2 cellular contexts compared by ENCODE assay signal in the genomic region with DNA sequence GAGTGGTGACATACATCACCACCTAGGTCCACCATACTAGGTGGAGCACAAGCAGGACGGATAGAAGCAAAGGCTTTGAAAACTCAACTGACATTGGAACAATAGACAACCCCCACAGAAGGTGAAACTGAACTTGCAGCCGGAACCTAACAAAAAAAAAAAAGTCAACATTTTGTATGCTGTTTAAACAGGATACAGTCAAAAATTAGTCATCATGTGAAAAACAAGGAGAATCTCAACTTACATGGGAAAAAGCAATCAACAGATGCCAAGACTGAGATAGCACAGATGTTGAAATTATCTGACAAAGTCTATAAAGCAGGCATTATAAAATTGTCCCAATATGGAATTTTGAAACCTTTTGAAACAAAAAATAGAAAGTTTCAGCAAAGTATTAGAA.
TF ChIP-seq lines count a peak whose summit lies in the region.

No MANE protein-coding gene starts in this region.

TF ChIP-seq in IMR-90, 13 proteins besides CTCF, POLR2A, EP300 and RAD21:
- TF ChIP-seq CEBPB (IDR thresholded peaks at IDR 0.05; ENCODE audit: low read depth, low read length) (no peak), RCOR1 (IDR thresholded peaks at IDR 0.05; ENCODE audit: insufficient replicate concordance, low read length) (no peak), FOS (IDR thresholded peaks at IDR 0.05; ENCODE audit: low read depth, low read length) (no peak)

TF ChIP-seq in endothelial cell of umbilical vein, 7 proteins besides CTCF, POLR2A, EP300 and RAD21:
- TF ChIP-seq JUN (IDR thresholded peaks at IDR 0.05; ENCODE audit: borderline replicate concordance, insufficient read depth, insufficient read length, low read depth) (peak; percentile 15), FOS (IDR thresholded peaks at IDR 0.05; ENCODE audit: borderline replicate concordance, insufficient read depth, low read length) (peak; percentile 29), EZH2 (IDR thresholded peaks at IDR 0.05; ENCODE audit: borderline replicate concordance, low read depth, low read length, severe bottlenecking) (no peak), MAX (IDR thresholded peaks at IDR 0.05; ENCODE audit: insufficient read depth, insufficient read length) (no peak)
